12 cellular contexts compared by ENCODE assay signal in the genomic region with DNA sequence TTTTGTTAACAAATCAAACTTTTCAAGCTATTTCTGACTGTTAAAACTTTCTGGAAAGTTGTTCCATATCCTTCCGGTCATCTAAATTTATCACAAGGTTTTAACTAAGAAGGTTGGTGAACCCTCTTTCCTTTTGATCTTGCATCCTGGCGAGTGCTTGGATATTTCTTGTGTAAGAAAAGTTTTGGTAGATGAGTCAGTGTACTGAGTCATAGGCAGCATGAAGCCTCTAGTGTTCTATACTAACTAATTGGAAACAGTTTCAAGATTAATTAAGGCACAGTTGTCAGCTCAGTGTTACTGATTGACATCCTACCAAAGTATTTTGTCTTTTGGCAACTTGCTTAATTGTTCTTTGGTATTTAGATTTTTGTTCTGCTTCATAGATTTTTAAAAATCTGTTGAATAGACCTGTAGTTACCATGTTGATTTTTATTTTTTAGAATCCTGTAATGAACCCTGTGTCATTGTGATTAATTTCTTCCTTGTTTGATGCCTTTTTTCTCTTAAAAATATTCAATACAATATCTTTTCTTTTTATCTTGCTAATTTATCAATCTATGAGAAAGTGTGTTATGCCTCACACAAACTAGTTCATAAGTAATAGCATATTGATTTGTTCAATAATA. TPM values are rescaled to one million over a fixed set of nuclear protein-coding genes. Genes with fewer than 3 reads are reported as not detected.
DNase-seq lines count a peak whose midpoint lies in the region; ATAC-seq, FAIRE-seq and TF ChIP-seq lines count a peak whose summit lies in the region.
"Had no signal": no experiment of that assay in that cellular context is flagged by ENCODE, and none has a peak within 500 bp of the region (broad histone marks: within the 10 kb centered on the region; RNA-seq: fewer than 3 reads in every experiment).

No MANE protein-coding gene starts in this region.

- DNase-seq in A673 (ENCODE audit: low spot score): peak; percentile 89
- DNase-seq in HPDE6-E6E7 (ENCODE audit: extremely low spot score): peak; percentile 45
- peak; percentile 69 for DNase-seq in glomerular visceral epithelial cell (ENCODE audit: extremely low spot score)
- no peak for DNase-seq in NCI-H1436 (lab: John Stamatoyannopoulos, UW)
- DNase-seq in nucleus accumbens (lab: John Stamatoyannopoulos, UW): no peak
- DNase-seq in GM12892 (ENCODE audit: insufficient read length): no peak
- DNase-seq: activated CD8-positive, alpha-beta memory T cell treated with anti-CD3 and anti-CD28 coated beads, Interleukin-2, amount 50 U/mL, for 48 hours; CD4-positive, CD25-positive, alpha-beta regulatory T cell; NCI-H1417 treated with DMSO at 0.1 percent for 48 hours; RPMI8226 had no signal

- no TSS peak for BruUV-seq in A673 (replicated peaks; lab: Mats Ljungman, UMichigan)

- peak; percentile 52 for ATAC-seq in activated T-helper 17 cell treated with anti-CD3 and anti-CD28 coated beads, Interleukin-2, amount 50 U/mL, for 72 hours (replicated peaks)
- ATAC-seq in HG03342 (IDR thresholded peaks at IDR 0.05; ENCODE audit: unreplicated experiment): no peak

- H3K27me3 ChIP-seq in A673 (replicated peaks; ENCODE audit: insufficient read depth, low read depth, low read length, poor library complexity): no peaks in the 10 kb centered on the region

- no peaks in the 10 kb centered on the region for H3K36me3 Mint-ChIP-seq in activated T-helper 17 cell treated with anti-CD3 and anti-CD28 coated beads, Interleukin-2, amount 50 U/mL, for 72 hours (ENCODE audit: low read depth)

- CTCF ChIA-PET in A673 (lab: Charles Lee): no interaction called here

- H3K27me3 Mint-ChIP-seq in activated T-helper 17 cell treated with anti-CD3 and anti-CD28 coated beads, Interleukin-2, amount 50 U/mL, for 72 hours: no peaks in the 10 kb centered on the region
- H3K27me3 Mint-ChIP-seq: CD4-positive, CD25-positive, alpha-beta regulatory T cell had no signal

- no peak for TF ChIP-seq CTCF in A673 (conservative IDR thresholded peaks at IDR 0.05; ENCODE audit: low read depth, low read length)

- POLR2A ChIA-PET in A673 (lab: Charles Lee; ENCODE audit: low non-redundant PET): no interaction called here

- FAIRE-seq in GM12892 (lab: Jason Lieb, UNC): no peak

- intact Hi-C loops in A673 (cut with micrococcal nuclease; ENCODE audit: unreplicated experiment): no loop called here

- no peak for TF ChIP-seq POLR2A in GM12892 (IDR thresholded peaks at IDR 0.05; ENCODE audit: low read depth, low read length)

- no peak overlapping the region for H3K27ac Mint-ChIP-seq in activated T-helper 17 cell treated with anti-CD3 and anti-CD28 coated beads, Interleukin-2, amount 50 U/mL, for 72 hours
- H3K27ac Mint-ChIP-seq: CD4-positive, CD25-positive, alpha-beta regulatory T cell had no signal

- H3K4me3 ChIP-seq in A673 (ENCODE audit: low read depth, low read length, poor library complexity, severe bottlenecking): no peak overlapping the region

- H3K9me3 Mint-ChIP-seq in activated T-helper 17 cell treated with anti-CD3 and anti-CD28 coated beads, Interleukin-2, amount 50 U/mL, for 72 hours: no peaks in the 10 kb centered on the region

- no peaks in the 10 kb centered on the region for H3K9me3 ChIP-seq in A673 (ENCODE audit: low read depth, low read length, poor library complexity, severe bottlenecking)

- no peak overlapping the region for H3K27ac ChIP-seq in A673 (ENCODE audit: low read depth, low read length, poor library complexity, severe bottlenecking)

- H3K4me3 Mint-ChIP-seq in activated T-helper 17 cell treated with anti-CD3 and anti-CD28 coated beads, Interleukin-2, amount 50 U/mL, for 72 hours: no peak overlapping the region
- H3K4me3 Mint-ChIP-seq: CD4-positive, CD25-positive, alpha-beta regulatory T cell had no signal

- peaks cover 37% of the 10 kb centered on the region for H3K4me1 ChIP-seq in A673 (ENCODE audit: insufficient read depth, low read length, poor library complexity, severe bottlenecking)

- H3K36me3 ChIP-seq in A673 (ENCODE audit: insufficient read depth, low read length, poor library complexity, severe bottlenecking): no peaks in the 10 kb centered on the region

- H3K4me1 Mint-ChIP-seq in activated T-helper 17 cell treated with anti-CD3 and anti-CD28 coated beads, Interleukin-2, amount 50 U/mL, for 72 hours: no peaks in the 10 kb centered on the region

RNA-seq across cellular contexts. Expression of a gene that starts 38.0 kb away (rescaled TPM):
- total RNA-seq in A673 (2021): 31.3 and 36.6 TPM in 2 replicates
- 10 to 100 TPM; 14.4 to 27.5 TPM for total RNA-seq in activated T-helper 17 cell treated with anti-CD3 and anti-CD28 coated beads, Interleukin-2, amount 50 U/mL, for 72 hours
- polyA plus RNA-seq in GM12892 (2012; ENCODE audit: missing spikeins): 11.6 TPM

RNA-seq across cellular contexts. Expression of a gene that starts 38.3 kb away (rescaled TPM):
- total RNA-seq in A673 (2021): 103 and 117 TPM in 2 replicates
- total RNA-seq in activated T-helper 17 cell treated with anti-CD3 and anti-CD28 coated beads, Interleukin-2, amount 50 U/mL, for 72 hours: 10 to 100 TPM; 30.3 to 38.1 TPM
- polyA plus RNA-seq in GM12892 (2012; ENCODE audit: missing spikeins): 7.5 TPM

Comparison
In these comparisons a context has a peak if more than half of its experiments do, and no peak if none do; other contexts are left out.
1. DNase-seq: peak in A673 (single experiment), HPDE6-E6E7 (single experiment) and glomerular visceral epithelial cell (single experiment); none in NCI-H1436 (single experiment), nucleus accumbens (0 of 56) and GM12892 (single experiment).